Comparison of ENCODE assay signal across 1 cellular context in the genomic region with DNA sequence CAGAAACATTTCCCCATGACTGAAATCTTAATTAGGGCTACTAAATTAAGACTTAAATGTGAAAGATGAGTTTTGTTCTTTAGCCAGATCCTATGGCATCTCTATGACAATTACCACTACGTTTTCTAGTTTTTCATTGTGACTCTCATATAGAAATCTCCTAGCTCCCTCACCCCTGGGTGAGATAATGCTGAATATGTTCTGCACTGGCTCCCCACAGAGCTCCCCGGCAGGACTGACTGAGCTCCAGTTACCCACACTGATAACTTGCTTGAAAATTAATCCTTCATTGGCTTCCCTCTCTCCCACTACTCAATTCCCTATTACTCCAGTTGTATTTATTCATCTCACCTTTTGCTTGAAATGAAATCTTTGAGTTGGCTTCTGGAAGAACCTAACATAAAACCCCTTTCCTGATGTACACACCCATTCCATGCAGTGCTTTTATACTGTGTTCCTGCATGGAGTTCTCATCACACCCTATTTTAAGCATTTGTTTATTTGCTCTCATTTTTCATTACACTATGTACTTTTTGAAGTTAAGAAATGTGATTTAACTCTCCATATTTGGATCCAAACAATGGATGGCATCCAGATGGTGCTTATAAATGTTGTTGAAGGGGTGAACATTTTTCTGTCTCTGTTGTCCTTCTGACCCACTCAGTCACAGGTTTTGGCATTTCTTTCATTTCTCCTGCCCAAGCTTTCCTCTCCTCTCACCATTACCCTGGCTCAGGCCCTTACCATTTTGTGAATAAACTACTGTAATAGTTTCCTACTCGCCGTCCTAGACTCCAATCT.
TF ChIP-seq lines count a peak whose summit lies in the region.

No MANE protein-coding gene starts in this region.

TF ChIP-seq in IMR-90, 13 proteins besides CTCF, POLR2A, EP300 and RAD21 (continued from another document):
- TF ChIP-seq, protein P1, sequence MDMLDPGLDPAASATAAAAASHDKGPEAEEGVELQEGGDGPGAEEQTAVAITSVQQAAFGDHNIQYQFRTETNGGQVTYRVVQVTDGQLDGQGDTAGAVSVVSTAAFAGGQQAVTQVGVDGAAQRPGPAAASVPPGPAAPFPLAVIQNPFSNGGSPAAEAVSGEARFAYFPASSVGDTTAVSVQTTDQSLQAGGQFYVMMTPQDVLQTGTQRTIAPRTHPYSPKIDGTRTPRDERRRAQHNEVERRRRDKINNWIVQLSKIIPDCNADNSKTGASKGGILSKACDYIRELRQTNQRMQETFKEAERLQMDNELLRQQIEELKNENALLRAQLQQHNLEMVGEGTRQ (IDR thresholded peaks at IDR 0.05; ENCODE audit: low read depth, low read length) = no peak
- TF ChIP-seq BHLHE40 (IDR thresholded peaks at IDR 0.05; ENCODE audit: low read depth, low read length) (no peak), CEBPB (IDR thresholded peaks at IDR 0.05; ENCODE audit: low read depth, low read length) (no peak), CHD1 (IDR thresholded peaks at IDR 0.05; ENCODE audit: low read depth, low read length) (no peak), FOS (IDR thresholded peaks at IDR 0.05; ENCODE audit: low read depth, low read length) (no peak), RFX5 (IDR thresholded peaks at IDR 0.05; ENCODE audit: low read depth, low read length) (no peak), MXI1 (IDR thresholded peaks at IDR 0.05; ENCODE audit: borderline replicate concordance, low read depth, low read length) (no peak), SMC3 (IDR thresholded peaks at IDR 0.05; ENCODE audit: low read depth, low read length) (no peak), RCOR1 (IDR thresholded peaks at IDR 0.05; ENCODE audit: insufficient replicate concordance, low read length) (no peak), MAZ (IDR thresholded peaks at IDR 0.05; ENCODE audit: borderline replicate concordance, low read depth, low read length) (no peak), MAFK (IDR thresholded peaks at IDR 0.05; ENCODE audit: low read depth, low read length) (no peak)
- TF ChIP-seq, protein P2, sequence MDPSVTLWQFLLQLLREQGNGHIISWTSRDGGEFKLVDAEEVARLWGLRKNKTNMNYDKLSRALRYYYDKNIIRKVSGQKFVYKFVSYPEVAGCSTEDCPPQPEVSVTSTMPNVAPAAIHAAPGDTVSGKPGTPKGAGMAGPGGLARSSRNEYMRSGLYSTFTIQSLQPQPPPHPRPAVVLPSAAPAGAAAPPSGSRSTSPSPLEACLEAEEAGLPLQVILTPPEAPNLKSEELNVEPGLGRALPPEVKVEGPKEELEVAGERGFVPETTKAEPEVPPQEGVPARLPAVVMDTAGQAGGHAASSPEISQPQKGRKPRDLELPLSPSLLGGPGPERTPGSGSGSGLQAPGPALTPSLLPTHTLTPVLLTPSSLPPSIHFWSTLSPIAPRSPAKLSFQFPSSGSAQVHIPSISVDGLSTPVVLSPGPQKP (IDR thresholded peaks at IDR 0.05; ENCODE audit: borderline replicate concordance, low read depth, low read length) = no peak
